Comparison of ENCODE assay signal across 8 cellular contexts in the genomic region with DNA sequence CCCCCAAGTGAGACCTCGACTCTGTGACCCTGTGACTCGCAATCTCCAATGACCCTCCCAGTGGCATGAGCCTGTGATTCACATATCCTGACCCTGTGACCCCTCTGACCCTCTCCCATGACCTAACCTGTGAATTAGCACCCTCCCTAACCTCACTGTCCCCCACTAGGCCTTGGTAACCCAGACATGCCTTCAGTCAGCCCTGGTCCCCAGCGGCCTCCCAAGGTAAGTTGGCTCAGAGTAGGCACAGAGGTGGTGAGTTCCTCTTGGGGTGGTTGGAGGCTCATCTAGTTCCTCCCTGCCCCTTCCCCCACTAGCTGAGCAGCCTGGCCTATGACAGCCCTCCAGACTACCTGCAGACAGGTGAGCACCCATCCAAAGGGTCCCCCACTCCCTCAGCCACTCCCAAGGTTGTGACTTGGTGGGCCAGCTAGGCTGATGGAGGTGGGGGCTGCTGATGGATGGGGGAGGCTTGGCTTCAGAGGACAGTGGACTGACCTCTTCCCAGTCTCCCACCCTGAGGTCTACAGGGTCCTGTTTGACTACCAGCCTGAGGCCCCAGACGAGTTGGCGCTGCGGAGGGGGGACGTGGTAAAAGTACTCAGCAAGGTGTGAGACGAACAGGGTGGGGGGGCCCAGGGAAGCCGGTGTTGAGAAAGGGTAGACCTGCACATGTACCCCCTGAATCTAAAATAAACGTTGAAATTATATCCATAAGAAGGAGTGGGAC. TPM values are rescaled to one million over a fixed set of nuclear protein-coding genes. Genes with fewer than 3 reads are reported as not detected.
A peak's percentile ranks its signal among the peaks of the same experiment; 100 is the strongest.
DNase-seq lines count a peak whose midpoint lies in the region; ATAC-seq, FAIRE-seq and TF ChIP-seq lines count a peak whose summit lies in the region.

No MANE protein-coding gene starts in this region.

- H3K36me3 ChIP-seq in keratinocyte (ENCODE audit: control insufficient read depth in 2 of 2, extremely low read depth in 1 of 2, insufficient read depth in 2 of 2, low read length in 2 of 2) (peaks cover 8 to 23% of the 10 kb centered on the region in 2 experiments), thoracic aorta (peaks cover 11% of the 10 kb centered on the region)

- H3K4me3 ChIP-seq in keratinocyte (ENCODE audit: control insufficient read depth in 2 of 3, extremely low read depth in 1 of 3, insufficient read depth in 2 of 3, low read depth in 1 of 3, low read length in 3 of 3): peak overlapping the region; percentile 58 to 86 (median 81)
- peak overlapping the region; percentile 94 for H3K4me3 ChIP-seq in thoracic aorta

- intact Hi-C loops in activated naive CD4-positive, alpha-beta T cell treated with anti-CD3 and anti-CD28 coated beads for 36 hours (cut with micrococcal nuclease): loop anchor here (1.0 to 5.0 kb wide), 4 partner anchors 15 to 220 kb away; partner anchors contain the start of genes ADPRS, EVA1B and TRAPPC3
- intact Hi-C loops in activated T-helper 2 cell treated with anti-CD3 and anti-CD28 coated beads, Interferon-gamma antibody, Interleukin-2, Interleukin-4, amounts not matched to agents 10 μg/mL and 5 μg/mL and 100 μg/mL, durations not matched to agents 14 hours and 24 hours and 36 hours (cut with micrococcal nuclease): loop anchor here (2.0 to 10.0 kb wide), 4 partner anchors 80 to 363 kb away; partner anchors contain the start of genes STK40, THRAP3 and TRAPPC3

- no peak for ATAC-seq in thoracic aorta (ENCODE audit: insufficient number of reproducible peaks, low FRiP score, low read depth)
- no peak for ATAC-seq in HG03139 (IDR thresholded peaks at IDR 0.05; ENCODE audit: unreplicated experiment)

- H3K9ac ChIP-seq in keratinocyte (ENCODE audit: control insufficient read depth, extremely low read depth, insufficient read depth, low read length): peak overlapping the region; percentile 81

- H3K27me3 Mint-ChIP-seq in activated naive CD4-positive, alpha-beta T cell treated with anti-CD3 and anti-CD28 coated beads for 36 hours (ENCODE audit: low read depth): no peaks in the 10 kb centered on the region
- no peaks in the 10 kb centered on the region for H3K27me3 Mint-ChIP-seq in activated T-helper 2 cell treated with anti-CD3 and anti-CD28 coated beads, Interferon-gamma antibody, Interleukin-2, Interleukin-4, amounts not matched to agents 10 μg/mL and 5 μg/mL and 100 μg/mL, durations not matched to agents 14 hours and 24 hours and 36 hours (ENCODE audit: low read depth)

- H3K27ac ChIP-seq in keratinocyte (ENCODE audit: control insufficient read depth, insufficient read depth, low read length) (peak overlapping the region; percentile 89), thoracic aorta (peak overlapping the region in 1 of 2 donors; percentile 38)

- dilution Hi-C loops in keratinocyte (cut with MboI; ENCODE audit: extremely low pct_ligation_motif_present, low sequenced_read_pairs): no loop called here

- H3K27me3 ChIP-seq in keratinocyte (ENCODE audit: control insufficient read depth, extremely low read depth, insufficient read depth, low read length) (no peaks in the 10 kb centered on the region), thoracic aorta (replicated peaks; ENCODE audit: insufficient read depth) (no peaks in the 10 kb centered on the region)

- H3K4me2 ChIP-seq in keratinocyte (ENCODE audit: control insufficient read depth, extremely low read depth, insufficient read depth, low read depth, low read length): peak overlapping the region; percentile 88

- DNase-seq in activated naive CD4-positive, alpha-beta T cell treated with anti-CD3 and anti-CD28 coated beads for 36 hours: no peak
- DNase-seq in activated naive CD4-positive, alpha-beta T cell (lab: John Stamatoyannopoulos, UW): no peak
- DNase-seq in activated T-helper 2 cell treated with anti-CD3 and anti-CD28 coated beads, Interferon-gamma antibody, Interleukin-2, Interleukin-4, amounts not matched to agents 10 μg/mL and 5 μg/mL and 100 μg/mL, durations not matched to agents 14 hours and 24 hours and 36 hours (ENCODE audit: low spot score): no peak
- DNase-seq in keratinocyte (ENCODE audit: low read depth, low spot score) (no peak), thoracic aorta (ENCODE audit: low spot score) (no peak), GOT3 (lab: John Stamatoyannopoulos, UW) (no peak), GM03348 (ENCODE audit: low spot score) (no peak)

- H3K4me3 Mint-ChIP-seq in activated naive CD4-positive, alpha-beta T cell treated with anti-CD3 and anti-CD28 coated beads for 36 hours: peak overlapping the region; percentile 96
- H3K4me3 Mint-ChIP-seq in activated T-helper 2 cell treated with anti-CD3 and anti-CD28 coated beads, Interferon-gamma antibody, Interleukin-2, Interleukin-4, amounts not matched to agents 10 μg/mL and 5 μg/mL and 100 μg/mL, durations not matched to agents 14 hours and 24 hours and 36 hours (ENCODE audit: low read depth): peak overlapping the region; percentile 99

- peaks cover 8% of the 10 kb centered on the region for H3K79me2 ChIP-seq in keratinocyte (ENCODE audit: control insufficient read depth, insufficient read depth, low read length)

- peaks cover 10% of the 10 kb centered on the region for H3K36me3 Mint-ChIP-seq in activated naive CD4-positive, alpha-beta T cell treated with anti-CD3 and anti-CD28 coated beads for 36 hours (ENCODE audit: low read depth)
- H3K36me3 Mint-ChIP-seq in activated T-helper 2 cell treated with anti-CD3 and anti-CD28 coated beads, Interferon-gamma antibody, Interleukin-2, Interleukin-4, amounts not matched to agents 10 μg/mL and 5 μg/mL and 100 μg/mL, durations not matched to agents 14 hours and 24 hours and 36 hours (ENCODE audit: low read depth): peaks cover 40% of the 10 kb centered on the region

- CTCF ChIA-PET in activated naive CD4-positive, alpha-beta T cell treated with anti-CD3 and anti-CD28 coated beads for 36 hours (lab: Charles Lee): interaction anchor here (1.3 to 1.6 kb wide), 3 partner anchors 16 to 158 kb away, joined by 3 to 6 read pairs (median 3); partner anchors contain the start of genes THRAP3 and TRAPPC3

- H3K9me3 Mint-ChIP-seq in activated naive CD4-positive, alpha-beta T cell treated with anti-CD3 and anti-CD28 coated beads for 36 hours: no peaks in the 10 kb centered on the region
- no peaks in the 10 kb centered on the region for H3K9me3 Mint-ChIP-seq in activated T-helper 2 cell treated with anti-CD3 and anti-CD28 coated beads, Interferon-gamma antibody, Interleukin-2, Interleukin-4, amounts not matched to agents 10 μg/mL and 5 μg/mL and 100 μg/mL, durations not matched to agents 14 hours and 24 hours and 36 hours

- H3K4me1 Mint-ChIP-seq in activated naive CD4-positive, alpha-beta T cell treated with anti-CD3 and anti-CD28 coated beads for 36 hours (ENCODE audit: low read depth): peaks cover 40% of the 10 kb centered on the region
- peaks cover 32% of the 10 kb centered on the region for H3K4me1 Mint-ChIP-seq in activated T-helper 2 cell treated with anti-CD3 and anti-CD28 coated beads, Interferon-gamma antibody, Interleukin-2, Interleukin-4, amounts not matched to agents 10 μg/mL and 5 μg/mL and 100 μg/mL, durations not matched to agents 14 hours and 24 hours and 36 hours (ENCODE audit: low read depth)

- no peaks in the 10 kb centered on the region for H3K9me3 ChIP-seq in keratinocyte (ENCODE audit: control insufficient read depth, low read depth, low read length)
- H3K9me3 ChIP-seq in thoracic aorta: no peaks in the 10 kb centered on the region

- no peaks in the 10 kb centered on the region for H3K9me1 ChIP-seq in keratinocyte (ENCODE audit: control insufficient read depth, extremely low read depth, insufficient read depth, low read length)

- FAIRE-seq in keratinocyte (lab: Jason Lieb, UNC): no peak

- H2AFZ ChIP-seq in keratinocyte (ENCODE audit: control insufficient read depth, low read length): no peak overlapping the region

- H3K4me1 ChIP-seq in keratinocyte (ENCODE audit: control insufficient read depth, extremely low read depth, insufficient read depth, low read length) (peaks cover 21% of the 10 kb centered on the region), thoracic aorta (ENCODE audit: control insufficient read depth in 1 of 2, low read depth in 2 of 2) (peaks cover 0 to 20% of the 10 kb centered on the region in 2 donors)

- H4K20me1 ChIP-seq in keratinocyte (ENCODE audit: control insufficient read depth, extremely low read depth, insufficient read depth, low read length): no peaks in the 10 kb centered on the region

- no peak for TF ChIP-seq CTCF in keratinocyte (optimal IDR thresholded peaks at IDR 0.05 in 1 of 3, IDR thresholded peaks at IDR 0.05 in 1 of 3, conservative IDR thresholded peaks at IDR 0.05 in 1 of 3; ENCODE audit: extremely low read depth in 1 of 3, insufficient read depth in 2 of 3, low read length in 3 of 3)
- no peak for TF ChIP-seq CTCF in thoracic aorta (IDR thresholded peaks at IDR 0.05)

- no peak overlapping the region for H3K27ac Mint-ChIP-seq in activated naive CD4-positive, alpha-beta T cell treated with anti-CD3 and anti-CD28 coated beads for 36 hours
- H3K27ac Mint-ChIP-seq in activated T-helper 2 cell treated with anti-CD3 and anti-CD28 coated beads, Interferon-gamma antibody, Interleukin-2, Interleukin-4, amounts not matched to agents 10 μg/mL and 5 μg/mL and 100 μg/mL, durations not matched to agents 14 hours and 24 hours and 36 hours: peak overlapping the region; percentile 95

RNA-seq across cellular contexts. Expression of gene SH3D21, which starts 1.6 kb away (rescaled TPM):
- total RNA-seq in activated naive CD4-positive, alpha-beta T cell treated with anti-CD3 and anti-CD28 coated beads for 36 hours: 1 to 10 TPM; 2.3 to 2.7 TPM
- total RNA-seq in activated T-helper 2 cell treated with anti-CD3 and anti-CD28 coated beads, Interferon-gamma antibody, Interleukin-2, Interleukin-4, amounts not matched to agents 10 μg/mL and 5 μg/mL and 100 μg/mL, durations not matched to agents 14 hours and 24 hours and 36 hours: 19.0 and 20.4 TPM in 2 replicates
- 4.8 to 17.4 TPM (median 7.1 TPM) in 3 replicates for polyA plus RNA-seq in keratinocyte
- 24.5 TPM for polyA plus RNA-seq in keratinocyte (2011; ENCODE audit: low read depth)
- 2.9 and 3.6 TPM in 2 replicates for polyA plus RNA-seq in keratinocyte (2011; cell fraction: cytosol; rRNA removed)
- 69.0 and 93.2 TPM in 2 replicates for polyA plus RNA-seq in keratinocyte (2011; cell fraction: nucleus; rRNA removed)
- polyA plus RNA-seq in keratinocyte (2012; ENCODE audit: low replicate concordance): 6.6 and 24.3 TPM in 2 replicates
- 3.2 to 7.3 TPM (median 5.8 TPM) in 3 replicates for polyA minus RNA-seq in keratinocyte
- polyA minus RNA-seq in keratinocyte (2011; cell fraction: cytosol; rRNA and poly(A)+ RNA removed): 3.1 TPM
- 11.2 and 14.5 TPM in 2 replicates for polyA minus RNA-seq in keratinocyte (2011; cell fraction: nucleus; rRNA and poly(A)+ RNA removed)
- total RNA-seq in thoracic aorta: 1 to 10 TPM; 3.9 to 5.6 TPM

RNA-seq across cellular contexts. Expression of gene EVA1B, which starts 15.7 kb away (rescaled TPM):
- total RNA-seq in activated naive CD4-positive, alpha-beta T cell treated with anti-CD3 and anti-CD28 coated beads for 36 hours: 1 to 10 TPM; 1.9 to 2.1 TPM
- 10.7 and 11.0 TPM in 2 replicates for total RNA-seq in activated T-helper 2 cell treated with anti-CD3 and anti-CD28 coated beads, Interferon-gamma antibody, Interleukin-2, Interleukin-4, amounts not matched to agents 10 μg/mL and 5 μg/mL and 100 μg/mL, durations not matched to agents 14 hours and 24 hours and 36 hours
- polyA plus RNA-seq in keratinocyte: 2.4 to 4.3 TPM (median 2.7 TPM) in 3 replicates
- 0.40 TPM for polyA plus RNA-seq in keratinocyte (2011; ENCODE audit: low read depth)
- 1.3 and 5.8 TPM in 2 replicates for polyA plus RNA-seq in keratinocyte (2011; cell fraction: cytosol; rRNA removed)
- 0.52 and 1.8 TPM in 2 replicates for polyA plus RNA-seq in keratinocyte (2011; cell fraction: nucleus; rRNA removed)
- polyA plus RNA-seq in keratinocyte (2012; ENCODE audit: low replicate concordance): 7.1 and 10.5 TPM in 2 replicates
- 0.16 to 1.2 TPM (median 0.26 TPM) in 3 replicates for polyA minus RNA-seq in keratinocyte
- 6.1 TPM for polyA minus RNA-seq in keratinocyte (2011; cell fraction: cytosol; rRNA and poly(A)+ RNA removed)
- polyA minus RNA-seq in keratinocyte (2011; cell fraction: nucleus; rRNA and poly(A)+ RNA removed): 0.70 and 0.84 TPM in 2 replicates
- total RNA-seq in thoracic aorta: 100 to 1,000 TPM; 107 to 189 TPM
